Comparison of ENCODE assay signal across 1 cellular context in the genomic region with DNA sequence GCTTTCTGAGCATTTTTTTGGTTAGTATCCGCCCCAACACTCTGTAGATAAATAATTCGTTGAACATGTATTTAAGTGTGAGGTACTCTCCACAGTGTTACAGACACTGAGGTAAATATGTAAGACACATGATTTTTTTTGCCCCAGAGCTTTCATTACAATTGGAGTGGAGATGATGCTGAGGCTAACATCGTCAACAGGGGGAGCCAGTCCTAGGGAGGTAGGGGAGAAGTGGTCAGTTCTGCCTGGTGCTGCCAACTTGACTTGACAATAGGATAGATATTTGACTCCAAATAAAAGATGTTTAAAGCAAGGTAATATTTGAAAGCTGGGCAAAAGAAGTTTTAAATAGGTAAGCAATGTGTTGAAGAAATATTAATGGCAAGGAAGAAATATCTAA.
TF ChIP-seq lines count a peak whose summit lies in the region.

No MANE protein-coding gene starts in this region.

TF ChIP-seq in WTC11, 78 proteins besides CTCF, POLR2A, EP300 and RAD21 (continued from another document):
- TF ChIP-seq, protein P1, sequence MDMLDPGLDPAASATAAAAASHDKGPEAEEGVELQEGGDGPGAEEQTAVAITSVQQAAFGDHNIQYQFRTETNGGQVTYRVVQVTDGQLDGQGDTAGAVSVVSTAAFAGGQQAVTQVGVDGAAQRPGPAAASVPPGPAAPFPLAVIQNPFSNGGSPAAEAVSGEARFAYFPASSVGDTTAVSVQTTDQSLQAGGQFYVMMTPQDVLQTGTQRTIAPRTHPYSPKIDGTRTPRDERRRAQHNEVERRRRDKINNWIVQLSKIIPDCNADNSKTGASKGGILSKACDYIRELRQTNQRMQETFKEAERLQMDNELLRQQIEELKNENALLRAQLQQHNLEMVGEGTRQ (CRISPR knock-in tag; IDR thresholded peaks at IDR 0.05), result no peak
- TF ChIP-seq, protein P2, sequence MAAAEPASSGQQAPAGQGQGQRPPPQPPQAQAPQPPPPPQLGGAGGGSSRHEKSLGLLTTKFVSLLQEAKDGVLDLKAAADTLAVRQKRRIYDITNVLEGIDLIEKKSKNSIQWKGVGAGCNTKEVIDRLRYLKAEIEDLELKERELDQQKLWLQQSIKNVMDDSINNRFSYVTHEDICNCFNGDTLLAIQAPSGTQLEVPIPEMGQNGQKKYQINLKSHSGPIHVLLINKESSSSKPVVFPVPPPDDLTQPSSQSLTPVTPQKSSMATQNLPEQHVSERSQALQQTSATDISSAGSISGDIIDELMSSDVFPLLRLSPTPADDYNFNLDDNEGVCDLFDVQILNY (CRISPR knock-in tag; IDR thresholded peaks at IDR 0.05), result no peak
- TF ChIP-seq FOXP1 (CRISPR knock-in tag; IDR thresholded peaks at IDR 0.05; ENCODE audit: borderline replicate concordance), result no peak
